In the genomic region with DNA sequence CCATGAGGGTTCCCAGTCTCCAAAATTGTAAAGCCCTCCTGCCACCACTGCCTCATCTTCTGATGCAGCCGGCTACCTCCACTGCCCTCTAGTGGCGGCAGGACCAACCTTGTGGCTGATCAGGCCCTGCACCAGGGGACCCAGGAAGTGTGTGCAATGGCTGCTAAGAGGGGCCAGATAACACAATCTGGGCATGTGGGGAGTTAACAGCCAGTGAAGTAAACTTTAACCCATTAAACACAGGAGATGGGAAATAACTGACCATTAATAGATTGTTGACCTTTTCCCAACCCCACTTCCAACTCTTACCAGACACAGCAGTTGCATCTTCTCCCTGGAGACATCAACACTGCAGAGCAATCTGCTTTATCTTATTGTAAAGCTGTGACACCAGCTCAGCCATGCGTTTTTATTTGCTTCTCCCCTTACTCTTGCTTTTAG, we compare ENCODE assay signal across 8 cellular contexts.
DNase-seq lines count a peak whose midpoint lies in the region; ATAC-seq and TF ChIP-seq lines count a peak whose summit lies in the region.

No MANE protein-coding gene starts in this region.

- peak in 2 of 3 experiments; percentile 12 to 44 for TF ChIP-seq CTCF in esophagus muscularis mucosa (IDR thresholded peaks at IDR 0.05)
- TF ChIP-seq CTCF in osteoblast (IDR thresholded peaks at IDR 0.05; ENCODE audit: extremely low read depth, low read depth, low read length): peak; percentile 89
- TF ChIP-seq CTCF in lower leg skin (IDR thresholded peaks at IDR 0.05): no peak

- no peaks in the 10 kb centered on the region for H3K4me1 ChIP-seq in esophagus muscularis mucosa
- H3K4me1 ChIP-seq in osteoblast (ENCODE audit: insufficient read depth, low read length): no peaks in the 10 kb centered on the region

- H4K20me1 ChIP-seq in osteoblast (ENCODE audit: insufficient read depth, low read length): no peaks in the 10 kb centered on the region

- no peaks in the 10 kb centered on the region for H3K27me3 ChIP-seq in esophagus muscularis mucosa
- peaks cover 5% of the 10 kb centered on the region for H3K27me3 ChIP-seq in osteoblast (ENCODE audit: insufficient read depth, low read length)

- H3K4me3 ChIP-seq in esophagus muscularis mucosa (no peak overlapping the region), osteoblast (ENCODE audit: insufficient read depth, low read length) (no peak overlapping the region), lower leg skin (ENCODE audit: low read depth, poor library complexity, severe bottlenecking) (no peak overlapping the region)

- H3K36me3 ChIP-seq in esophagus muscularis mucosa (no peaks in the 10 kb centered on the region), osteoblast (ENCODE audit: insufficient read depth, low read length) (no peaks in the 10 kb centered on the region)

- intact Hi-C loops in esophagus muscularis mucosa (cut with DNase I) (no loop called here), lower leg skin (cut with DNase I; ENCODE audit: low total_unique reads) (no loop called here)

- no peaks in the 10 kb centered on the region for H3K9me3 ChIP-seq in esophagus muscularis mucosa
- H3K9me3 ChIP-seq in osteoblast (ENCODE audit: low read depth, low read length): no peaks in the 10 kb centered on the region

- no peak for TF ChIP-seq EP300 in esophagus muscularis mucosa (IDR thresholded peaks at IDR 0.05)

- H3K27ac ChIP-seq in esophagus muscularis mucosa (replicated peaks in 1 of 4): no peak overlapping the region
- H3K27ac ChIP-seq in osteoblast (ENCODE audit: low read depth, low read length): no peak overlapping the region

- no peak overlapping the region for H2AFZ ChIP-seq in osteoblast (ENCODE audit: low read length)

- no peaks in the 10 kb centered on the region for H3K79me2 ChIP-seq in osteoblast (ENCODE audit: insufficient read depth, low read length)

- no peak overlapping the region for H3K4me2 ChIP-seq in osteoblast (ENCODE audit: insufficient read depth, low read length)

- WGBS in esophagus muscularis mucosa: 46% methylated on average over 1 of the region's 3 CpGs
- 35 to 44% methylated on average over 3 of the region's 3 CpGs for WGBS in lower leg skin, 2 donors

- DNase-seq in Ammon's horn (ENCODE audit: low spot score): peak; percentile 17
- peak; percentile 63 for DNase-seq in NCI-H2171 treated with DMSO at 0.1 percent for 48 hours (lab: John Stamatoyannopoulos, UW)
- peak; percentile 15 to 31 for DNase-seq in activated CD4-positive, alpha-beta T cell treated with anti-CD3 and anti-CD28 coated beads, Interleukin-2, amount 50 U/mL, for 24 hours (ENCODE audit: low read depth in 1 of 2, low spot score in 1 of 2)
- DNase-seq in esophagus muscularis mucosa (ENCODE audit: extremely low spot score): no peak
- DNase-seq in osteoblast (ENCODE audit: insufficient read length, low spot score, missing footprints): peak; percentile 90
- DNase-seq in lower leg skin (ENCODE audit: low spot score in 2 of 2): no peak

- peak; percentile 99 for ATAC-seq in GM18858 (IDR thresholded peaks at IDR 0.05; ENCODE audit: unreplicated experiment)
- ATAC-seq in HG02981 (IDR thresholded peaks at IDR 0.05; ENCODE audit: unreplicated experiment): peak; percentile 98

- TF ChIP-seq POLR2A in esophagus muscularis mucosa (IDR thresholded peaks at IDR 0.05; ENCODE audit: low read depth) (no peak), lower leg skin (IDR thresholded peaks at IDR 0.05) (no peak)

Comparison
In these comparisons a context has a peak if more than half of its experiments do, and no peak if none do; other contexts are left out.
1. DNase-seq: peak in Ammon's horn (single experiment), NCI-H2171 treated with DMSO at 0.1 percent for 48 hours (single experiment), activated CD4-positive, alpha-beta T cell treated with anti-CD3 and anti-CD28 coated beads, Interleukin-2, amount 50 U/mL, for 24 hours (2 of 2) and osteoblast (single experiment); none in esophagus muscularis mucosa (single experiment) and lower leg skin (0 of 2).
2. CTCF ChIP-seq: peak in esophagus muscularis mucosa (2 of 3) and osteoblast (single experiment); none in lower leg skin (0 of 3).